8 cellular contexts compared by ENCODE assay signal in genomic region chr11:58576792-58577440, GRCh38. TPM values are rescaled to one million over a fixed set of nuclear protein-coding genes. Genes with fewer than 3 reads are reported as not detected.
DNase-seq lines count a peak whose midpoint lies in the region; ATAC-seq and TF ChIP-seq lines count a peak whose summit lies in the region.

No MANE protein-coding gene starts in this region.

- H3K4me3 ChIP-seq in HL-60 (replicated peaks; ENCODE audit: insufficient read depth, low read length) (peak overlapping the region; percentile 46), WERI-Rb-1 (ENCODE audit: low read depth, low read length) (peak overlapping the region; percentile 95), fibroblast of villous mesenchyme (ENCODE audit: low read depth, low read length) (peak overlapping the region; percentile 77), psoas muscle (peak overlapping the region; percentile 92)

- DNase-seq in COLO829 (ENCODE audit: low spot score), result peak; percentile 45
- no peak for DNase-seq in HL-60 (ENCODE audit: low read depth in 1 of 2, low spot score in 1 of 2)
- no peak for DNase-seq in WERI-Rb-1
- peak; percentile 57 for DNase-seq in fibroblast of villous mesenchyme (ENCODE audit: low read depth)
- DNase-seq in psoas muscle, result no peak
- DNase-seq in left lobe of liver (ENCODE audit: low spot score), result no peak
- no peak for DNase-seq in mucosa of gallbladder (ENCODE audit: low spot score)

- H3K36me3 ChIP-seq in WERI-Rb-1, result peaks cover 24% of the 10 kb centered on the region
- H3K36me3 ChIP-seq in psoas muscle (ENCODE audit: insufficient read depth in 1 of 2, low read depth in 1 of 2), result no peaks in the 10 kb centered on the region

- TF ChIP-seq CTCF in HL-60 (IDR thresholded peaks at IDR 0.05; ENCODE audit: insufficient read depth, low read length), result no peak
- no peak for TF ChIP-seq CTCF in WERI-Rb-1 (IDR thresholded peaks at IDR 0.05; ENCODE audit: low read depth, low read length)
- peak; percentile 55 for TF ChIP-seq CTCF in fibroblast of villous mesenchyme (IDR thresholded peaks at IDR 0.05; ENCODE audit: insufficient read depth, low read depth, low read length)
- peak; percentile 48 for TF ChIP-seq CTCF in psoas muscle (IDR thresholded peaks at IDR 0.05)

- intact Hi-C loops in psoas muscle (cut with DNase I), result loop anchor here (2.0 to 5.0 kb wide), 2 partner anchors 50 to 98 kb away; no protein-coding TSS in a partner anchor

- H3K27me3 ChIP-seq in HL-60 (ENCODE audit: insufficient read depth, poor library complexity, severe bottlenecking) (no peaks in the 10 kb centered on the region), WERI-Rb-1 (ENCODE audit: insufficient read depth, low read depth, severe bottlenecking) (no peaks in the 10 kb centered on the region), psoas muscle (ENCODE audit: insufficient read depth in 3 of 3, low read length in 2 of 3) (no peaks in the 10 kb centered on the region)

- H3K9me3 ChIP-seq in WERI-Rb-1 (ENCODE audit: severe bottlenecking) (no peaks in the 10 kb centered on the region), psoas muscle (no peaks in the 10 kb centered on the region)

- peaks cover 62% of the 10 kb centered on the region for H3K4me1 ChIP-seq in psoas muscle

- peak overlapping the region; percentile 100 for H3K27ac ChIP-seq in HL-60 (replicated peaks)
- H3K27ac ChIP-seq in WERI-Rb-1, result peak overlapping the region; percentile 100
- H3K27ac ChIP-seq in psoas muscle, result peak overlapping the region; percentile 100

- ATAC-seq in psoas muscle (no peak), left lobe of liver (no peak)
- no peak for ATAC-seq in activated CD4-positive, CD25-positive, alpha-beta regulatory T cell treated with anti-CD3 and anti-CD28 coated beads, Interleukin-2, amount 50 U/mL, for 24 hours

- 48 to 53% (median 51%) methylated on average over 7 of the region's 7 CpGs for WGBS in psoas muscle, 3 donors

RNA-seq across cellular contexts. Expression of gene LPXN, which starts 1.3 kb away (rescaled TPM):
- total RNA-seq in fibroblast of villous mesenchyme (3.5 and 13.9 TPM in 2 replicates), psoas muscle (1 to 10 TPM; 2.4 to 4.7 (median 2.7) TPM), left lobe of liver (3.4 TPM), mucosa of gallbladder (11.8 TPM)
- polyA plus RNA-seq in psoas muscle, result 1 to 10 TPM in 2 of 3 donors, under 1 TPM in 1; 0.73 to 3.4 (median 3.0) TPM

RNA-seq across cellular contexts. Expression of gene ZFP91, which starts 1.9 kb away (rescaled TPM):
- total RNA-seq in fibroblast of villous mesenchyme, result 54.4 and 68.7 TPM in 2 replicates
- 10 to 100 TPM; 68.3 to 94.1 (median 79.4) TPM for total RNA-seq in psoas muscle
- polyA plus RNA-seq in psoas muscle, result 10 to 100 TPM; 27.8 to 88.7 (median 49.4) TPM
- total RNA-seq in left lobe of liver, result 19.3 TPM
- total RNA-seq in mucosa of gallbladder, result 46.9 TPM

RNA-seq across cellular contexts. Expression of gene CNTF, which starts 45.5 kb away (rescaled TPM):
- total RNA-seq in fibroblast of villous mesenchyme (2.2 and 2.9 TPM in 2 replicates), psoas muscle (1 to 10 TPM; 1.1 to 5.7 (median 3.8) TPM), left lobe of liver (0.50 TPM), mucosa of gallbladder (0.60 TPM)
- polyA plus RNA-seq in psoas muscle, result 10 to 100 TPM in 1 of 3 donors, 1 to 10 TPM in 2; 1.3 to 21.2 (median 1.9) TPM

Comparison
In these comparisons a context has a peak if more than half of its experiments do, and no peak if none do; other contexts are left out.
1. DNase-seq: peak in COLO829 (single experiment) and fibroblast of villous mesenchyme (single experiment); none in HL-60 (0 of 2), WERI-Rb-1 (single experiment), psoas muscle (0 of 2), left lobe of liver (single experiment) and mucosa of gallbladder (single experiment).
2. CTCF ChIP-seq: peak in fibroblast of villous mesenchyme (single experiment) and psoas muscle (single experiment); none in HL-60 (single experiment) and WERI-Rb-1 (single experiment).
3. Peak in every context shown above with its lines, with median percentiles within 50 percentile points of each other: H3K27ac ChIP-seq and H3K4me3 ChIP-seq.